16 cellular contexts compared by ENCODE assay signal in genomic region chr12:69440016-69440415, GRCh38. TPM values are rescaled to one million over a fixed set of nuclear protein-coding genes. Genes with fewer than 3 reads are reported as not detected.
DNase-seq lines count a peak whose midpoint lies in the region; ATAC-seq and TF ChIP-seq lines count a peak whose summit lies in the region.
"Had no signal": no experiment of that assay in that cellular context is flagged by ENCODE, and none has a peak within 500 bp of the region (broad histone marks: within the 10 kb centered on the region; RNA-seq: fewer than 3 reads in every experiment).

No MANE protein-coding gene starts in this region.

- H3K79me2 ChIP-seq in GM23338 (replicated peaks; ENCODE audit: insufficient read depth) = no peaks in the 10 kb centered on the region

- DNase-seq in Caki2 (ENCODE audit: low read depth) (peak; percentile 46), GM23338 (ENCODE audit: low spot score) (no peak), epithelial cell of prostate (ENCODE audit: low read depth, low spot score) (peak; percentile 31), mucosa of descending colon (no peak), omental fat pad (ENCODE audit: low spot score) (no peak), AML-193 (lab: John Stamatoyannopoulos, UW) (no peak)
- DNase-seq in CD8-positive, alpha-beta memory T cell = no peak
- DNase-seq: CD4-positive, CD25-positive, alpha-beta regulatory T cell; KG1; NCI-H1436; NCI-H2029 treated with DMSO at 0.1 percent for 48 hours; NCI-H524; Right ventricle myocardium superior had no signal

- H3K36me3 ChIP-seq in GM23338 (ENCODE audit: insufficient read depth) (no peaks in the 10 kb centered on the region), mucosa of descending colon (ENCODE audit: low read depth) (no peaks in the 10 kb centered on the region)
- H3K36me3 ChIP-seq in CD8-positive, alpha-beta memory T cell (ENCODE audit: insufficient read depth, low read length) = no peaks in the 10 kb centered on the region

- no peak overlapping the region for H3K4me2 ChIP-seq in GM23338

- H3K36me3 Mint-ChIP-seq in GM23338 (ENCODE audit: low read depth) = no peaks in the 10 kb centered on the region
- peaks cover 0 to 5% (median 0%) of the 10 kb centered on the region in 3 donors for H3K36me3 Mint-ChIP-seq in CD8-positive, alpha-beta memory T cell
- H3K36me3 Mint-ChIP-seq: CD4-positive, CD25-positive, alpha-beta regulatory T cell had no signal

- no peak for ATAC-seq in GM23338
- ATAC-seq in mucosa of descending colon = peak; percentile 29
- no peak for ATAC-seq in HG03108 (IDR thresholded peaks at IDR 0.05; ENCODE audit: unreplicated experiment)
- ATAC-seq in omental fat pad (ENCODE audit: low FRiP score) = no peak
- ATAC-seq: SK-N-SH treated with all-trans-retinoic acid at 6 μM for 48 hours had no signal

- TF ChIP-seq CTCF in GM23338 (conservative IDR thresholded peaks at IDR 0.05; ENCODE audit: low read depth in 2 of 2) (no peak), mucosa of descending colon (IDR thresholded peaks at IDR 0.05) (no peak), omental fat pad (IDR thresholded peaks at IDR 0.05) (no peak)

- H3K9me3 Mint-ChIP-seq in GM23338 = no peaks in the 10 kb centered on the region
- H3K9me3 Mint-ChIP-seq in CD8-positive, alpha-beta memory T cell = no peaks in the 10 kb centered on the region

- 0 out of 2 replicates have a peak overlapping the region, but pooled peaks have one; percentile 28 for H2AFZ ChIP-seq in GM23338

- no peak overlapping the region for H3K4me3 ChIP-seq in GM23338
- no peak overlapping the region for H3K4me3 ChIP-seq in mucosa of descending colon
- H3K4me3 ChIP-seq in CD8-positive, alpha-beta memory T cell (ENCODE audit: low read length) = no peak overlapping the region

- no peak overlapping the region for H3K4me3 Mint-ChIP-seq in GM23338
- no peak overlapping the region for H3K4me3 Mint-ChIP-seq in CD8-positive, alpha-beta memory T cell
- H3K4me3 Mint-ChIP-seq: B cell; CD4-positive, CD25-positive, alpha-beta regulatory T cell had no signal

- peaks cover 8% of the 10 kb centered on the region for H3K27me3 Mint-ChIP-seq in GM23338 (ENCODE audit: insufficient read depth, low read depth, poor library complexity)
- H3K27me3 Mint-ChIP-seq in CD8-positive, alpha-beta memory T cell = peaks cover 4 to 9% of the 10 kb centered on the region in 2 donors
- H3K27me3 Mint-ChIP-seq: CD4-positive, CD25-positive, alpha-beta regulatory T cell had no signal

- POLR2A ChIA-PET in CD8-positive, alpha-beta memory T cell (lab: Charles Lee) = no interaction called here

- no peak overlapping the region for H3K27ac Mint-ChIP-seq in GM23338
- H3K27ac Mint-ChIP-seq in CD8-positive, alpha-beta memory T cell = no peak overlapping the region
- H3K27ac Mint-ChIP-seq: B cell; CD4-positive, CD25-positive, alpha-beta regulatory T cell had no signal

- H4K20me1 ChIP-seq in GM23338 (replicated peaks; ENCODE audit: insufficient read depth) = no peaks in the 10 kb centered on the region

- H3K9me2 ChIP-seq in GM23338 (ENCODE audit: insufficient read depth) = peaks cover 4% of the 10 kb centered on the region; the same call in 1 of the 2 replicates

- intact Hi-C loops in mucosa of descending colon (cut with DNase I, micrococcal nuclease) = no loop called here

- H3K4me1 Mint-ChIP-seq in GM23338 = no peaks in the 10 kb centered on the region
- H3K4me1 Mint-ChIP-seq in CD8-positive, alpha-beta memory T cell = no peaks in the 10 kb centered on the region
- H3K4me1 Mint-ChIP-seq: B cell had no signal

- H3K4me1 ChIP-seq in GM23338 (ENCODE audit: insufficient read depth) = peaks cover 3% of the 10 kb centered on the region; the same call in 1 of the 2 replicates
- H3K4me1 ChIP-seq in mucosa of descending colon (ENCODE audit: low read depth) = no peaks in the 10 kb centered on the region
- H3K4me1 ChIP-seq in CD8-positive, alpha-beta memory T cell (ENCODE audit: insufficient read depth, low read length) = no peaks in the 10 kb centered on the region

- H3K9me3 ChIP-seq in mucosa of descending colon = no peaks in the 10 kb centered on the region
- H3K9me3 ChIP-seq in CD8-positive, alpha-beta memory T cell (ENCODE audit: low read length) = no peaks in the 10 kb centered on the region

- in situ Hi-C loops in Caki2 (cut with HindIII; ENCODE audit: low pct_unique_long_range_greater_than_20kb, low sequenced_read_pairs) = no loop called here

- H3K27ac ChIP-seq in GM23338 (ENCODE audit: low read depth) (no peak overlapping the region), epithelial cell of prostate (no peak overlapping the region)
- no peak overlapping the region for H3K27ac ChIP-seq in CD8-positive, alpha-beta memory T cell (ENCODE audit: low read depth, low read length)

- H3F3A ChIP-seq in GM23338 (replicated peaks; ENCODE audit: low read depth) = no peaks in the 10 kb centered on the region

- no peaks in the 10 kb centered on the region for H3K27me3 ChIP-seq in GM23338 (ENCODE audit: insufficient read depth)
- no peaks in the 10 kb centered on the region for H3K27me3 ChIP-seq in CD8-positive, alpha-beta memory T cell (ENCODE audit: insufficient read depth, low read length, poor library complexity, severe bottlenecking)

- CTCF ChIA-PET in CD8-positive, alpha-beta memory T cell (lab: Charles Lee) = no interaction called here

TF ChIP-seq in GM23338, 12 proteins besides CTCF, POLR2A, EP300 and RAD21 (continues in another document):
- no peak for TF ChIP-seq ETS1 (IDR thresholded peaks at IDR 0.05)
- TF ChIP-seq POLR2AphosphoS5 (IDR thresholded peaks at IDR 0.05; ENCODE audit: low read depth) = no peak

RNA-seq across cellular contexts. Expression of gene FRS2, which starts 30.2 kb away (rescaled TPM):
- 24.9 and 34.0 TPM in 2 replicates for total RNA-seq in Caki2 (2014; rRNA removed; shearing (Covaris generic); ENCODE audit: low replicate concordance)
- total RNA-seq in GM23338 (2014; rRNA removed; shearing (Covaris generic)) = 45.0 and 49.7 TPM in 2 replicates
- 29.2 and 34.3 TPM in 2 replicates for polyA plus RNA-seq in GM23338 (2016; fragmentation: Nextera tagmentation; extraction: Ambion mirVana)
- total RNA-seq in mucosa of descending colon (10 to 100 TPM; 24.2 to 30.8 (median 30.3) TPM), omental fat pad (10 to 100 TPM; 41.0 to 48.4 (median 47.1) TPM)
- 10 to 100 TPM in 1 of 2 experiments, 1 to 10 TPM in 1; 9.8 to 13.1 TPM for total RNA-seq in CD8-positive, alpha-beta memory T cell
- polyA plus RNA-seq in CD8-positive, alpha-beta memory T cell = 9.1 TPM

Comparison
In these comparisons a context has a peak if more than half of its experiments do, and no peak if none do; other contexts are left out.
1. DNase-seq: peak in Caki2 (single experiment) and epithelial cell of prostate (single experiment); none in GM23338 (single experiment), mucosa of descending colon (0 of 3), omental fat pad (single experiment), CD8-positive, alpha-beta memory T cell (0 of 5) and AML-193 (0 of 2).